Comparison of ENCODE assay signal across 1 cellular context in genomic region chr5:42944989-42945388, GRCh38.
TF ChIP-seq lines count a peak whose summit lies in the region.

No MANE protein-coding gene starts in this region.

TF ChIP-seq in SK-N-SH, 30 proteins besides CTCF, POLR2A, EP300 and RAD21 (continued from another document):
- no peak for TF ChIP-seq REST (IDR thresholded peaks at IDR 0.05; ENCODE audit: low read depth, low read length)
- TF ChIP-seq CHD2 (IDR thresholded peaks at IDR 0.05; ENCODE audit: low read length, partially characterized antibody): no peak
- peak; percentile 52; the same call in 1 of the 2 replicates for TF ChIP-seq JUND (IDR thresholded peaks at IDR 0.05)
- TF ChIP-seq ZBTB33 (IDR thresholded peaks at IDR 0.05; ENCODE audit: borderline replicate concordance, low read depth): 0 out of 2 replicates have a peak, but pooled peaks have one; percentile 17
- TF ChIP-seq USF2 (IDR thresholded peaks at IDR 0.05; ENCODE audit: borderline replicate concordance, low read depth, low read length): no peak
- TF ChIP-seq MXI1 (IDR thresholded peaks at IDR 0.05; ENCODE audit: low read depth, low read length): no peak
- TF ChIP-seq MEF2A (IDR thresholded peaks at IDR 0.05; ENCODE audit: borderline replicate concordance, low read depth): no peak
- TF ChIP-seq IRF3 (IDR thresholded peaks at IDR 0.05; ENCODE audit: low read depth, low read length): no peak
- TF ChIP-seq NFIC (IDR thresholded peaks at IDR 0.05; ENCODE audit: borderline replicate concordance): no peak
- peak; percentile 67; the same call in 1 of the 2 replicates for TF ChIP-seq FOSL2 (IDR thresholded peaks at IDR 0.05; ENCODE audit: borderline replicate concordance, low read depth)
- no peak for TF ChIP-seq RCOR1 (IDR thresholded peaks at IDR 0.05; ENCODE audit: low read length)
- 0 out of 2 replicates have a peak, but pooled peaks have one; percentile 24 for TF ChIP-seq PBX3 (IDR thresholded peaks at IDR 0.05)
- TF ChIP-seq GATA2 (CRISPR knock-in tag; IDR thresholded peaks at IDR 0.05): no peak
- no peak for TF ChIP-seq POLR2AphosphoS5 (IDR thresholded peaks at IDR 0.05; ENCODE audit: low read depth, low read length)
- TF ChIP-seq FOXJ3 (CRISPR knock-in tag; IDR thresholded peaks at IDR 0.05): no peak
- TF ChIP-seq ELF1 (IDR thresholded peaks at IDR 0.05): no peak
- no peak for TF ChIP-seq NRF1 (IDR thresholded peaks at IDR 0.05; ENCODE audit: low read depth, low read length)
- TF ChIP-seq TAF1 (IDR thresholded peaks at IDR 0.05; ENCODE audit: borderline replicate concordance, low read depth, low read length): no peak
- no peak for TF ChIP-seq GABPA (IDR thresholded peaks at IDR 0.05; ENCODE audit: low read depth)
- TF ChIP-seq EZH2phosphoT487 (IDR thresholded peaks at IDR 0.05; ENCODE audit: borderline replicate concordance, low read depth): no peak
- peak; percentile 49 for TF ChIP-seq TCF12 (IDR thresholded peaks at IDR 0.05)
- TF ChIP-seq SIN3A (IDR thresholded peaks at IDR 0.05; ENCODE audit: borderline replicate concordance, low read depth, low read length): no peak
- no peak for TF ChIP-seq SMC3 (IDR thresholded peaks at IDR 0.05; ENCODE audit: low read depth, low read length)
- TF ChIP-seq FOXM1 (IDR thresholded peaks at IDR 0.05; ENCODE audit: low read depth): no peak
- TF ChIP-seq YY1 (IDR thresholded peaks at IDR 0.05; ENCODE audit: low read depth): no peak
TF ChIP-seq in SK-N-SH: peak in this region for 6.
